8 cellular contexts compared by ENCODE assay signal in genomic region chr7:148940702-148941597, GRCh38. TPM values are rescaled to one million over a fixed set of nuclear protein-coding genes. Genes with fewer than 3 reads are reported as not detected.
DNase-seq lines count a peak whose midpoint lies in the region; ATAC-seq and TF ChIP-seq lines count a peak whose summit lies in the region.

No MANE protein-coding gene starts in this region.

- no peaks in the 10 kb centered on the region for H3K9me3 ChIP-seq in adipocyte (ENCODE audit: control insufficient read depth, low read length)
- peaks cover 0 to 5% (median 0%) of the 10 kb centered on the region in 12 donors for H3K9me3 ChIP-seq in heart left ventricle
- H3K9me3 ChIP-seq in upper lobe of left lung: no peaks in the 10 kb centered on the region

- intact Hi-C loops in heart left ventricle (cut with DNase I): loop anchor here in 5 of 10 donors (1.0 to 5.0 kb wide), 6 partner anchors 22 to 59 kb away; partner anchors contain the start of gene EZH2 (in 4 of the 5)

- H3K4me1 ChIP-seq in adipocyte (ENCODE audit: control insufficient read depth, insufficient read depth, low read length): peaks cover 17% of the 10 kb centered on the region
- peaks cover 0 to 16% (median 5%) of the 10 kb centered on the region in 12 donors for H3K4me1 ChIP-seq in heart left ventricle
- H3K4me1 ChIP-seq in upper lobe of left lung: peaks cover 7 to 14% (median 12%) of the 10 kb centered on the region in 4 donors

- H3K27ac ChIP-seq in heart left ventricle (peak overlapping the region; percentile 7 to 94 (median 74)), upper lobe of left lung (peak overlapping the region; percentile 85 to 92 (median 90))

- H3K36me3 ChIP-seq in adipocyte (ENCODE audit: control insufficient read depth, insufficient read depth, low read length, severe bottlenecking) (no peaks in the 10 kb centered on the region), heart left ventricle (no peaks in the 10 kb centered on the region), upper lobe of left lung (no peaks in the 10 kb centered on the region)

- ATAC-seq in HG02623 (IDR thresholded peaks at IDR 0.05; ENCODE audit: unreplicated experiment): peak; percentile 56
- peak; percentile 88 to 98 (median 96) for ATAC-seq in heart left ventricle
- peak; percentile 95 to 98 for ATAC-seq in upper lobe of left lung (ENCODE audit: low FRiP score in 2 of 2)

- no peak for TF ChIP-seq EP300 in upper lobe of left lung (IDR thresholded peaks at IDR 0.05)

- H3K4me3 ChIP-seq in GM12865 (ENCODE audit: low read depth, low read length) (peak overlapping the region; percentile 99), adipocyte (ENCODE audit: low read length) (peak overlapping the region; percentile 89), heart left ventricle (peak overlapping the region; percentile 50 to 83 (median 72)), upper lobe of left lung (peak overlapping the region; percentile 51 to 88 (median 84))

- peak overlapping the region; percentile 84 for H3K9ac ChIP-seq in adipocyte (ENCODE audit: low read length)

- TF ChIP-seq CTCF in GM12865 (IDR thresholded peaks at IDR 0.05; ENCODE audit: insufficient read depth, low read depth, low read length, missing control alignments) (no peak), heart left ventricle (IDR thresholded peaks at IDR 0.05) (peak in 1 of 12 donors; percentile 15), upper lobe of left lung (IDR thresholded peaks at IDR 0.05) (no peak)

- H3K27me3 ChIP-seq in adipocyte (replicated peaks; ENCODE audit: control insufficient read depth, insufficient read depth, low read length) (no peaks in the 10 kb centered on the region), heart left ventricle (no peaks in the 10 kb centered on the region), upper lobe of left lung (no peaks in the 10 kb centered on the region)

- 1 to 2% (median 1%) methylated on average over 39 to 43 of the region's 43 CpGs for WGBS in heart left ventricle, 4 donors
- WGBS in upper lobe of left lung, 2 donors: 0 to 1% methylated on average over 36 to 42 of the region's 43 CpGs

- TF ChIP-seq POLR2A in heart left ventricle (IDR thresholded peaks at IDR 0.05) (peak in 1 of 2 donors; percentile 42), upper lobe of left lung (IDR thresholded peaks at IDR 0.05) (peak in 1 of 4 donors; percentile 53)

- peak; percentile 88 for DNase-seq in GM12865 (ENCODE audit: low read depth)
- peak; percentile 83 for DNase-seq in NCI-H1105 treated with DMSO at 0.1 percent for 48 hours (lab: John Stamatoyannopoulos, UW)
- peak; percentile 33 to 60 for DNase-seq in SW 1271 (lab: John Stamatoyannopoulos, UW)
- peak; percentile 94 for DNase-seq in adipocyte (ENCODE audit: low read depth)
- DNase-seq in heart left ventricle: peak; percentile 79 to 90 (median 86)
- peak; percentile 95 for DNase-seq in pons (ENCODE audit: low spot score)
- peak; percentile 82 to 94 for DNase-seq in upper lobe of left lung

RNA-seq across cellular contexts. Expression of gene EZH2, which starts 56.9 kb away (rescaled TPM):
- 1 to 10 TPM in 8 of 9 donors, under 1 TPM in 1; 0.82 to 5.4 (median 1.3) TPM for total RNA-seq in heart left ventricle
- 1 to 10 TPM in 1 of 2 donors, under 1 TPM in 1; 0.61 to 2.6 TPM for polyA plus RNA-seq in heart left ventricle
- total RNA-seq in upper lobe of left lung: 1 to 10 TPM in 5 of 6 donors, under 1 TPM in 1; 0.89 to 4.6 (median 3.1) TPM

Comparison
In these comparisons a context has a peak if more than half of its experiments do, and no peak if none do; other contexts are left out.
1. Peak in every context shown above with its lines: DNase-seq, ATAC-seq, H3K4me3 ChIP-seq and H3K27ac ChIP-seq.